In the genomic region with DNA sequence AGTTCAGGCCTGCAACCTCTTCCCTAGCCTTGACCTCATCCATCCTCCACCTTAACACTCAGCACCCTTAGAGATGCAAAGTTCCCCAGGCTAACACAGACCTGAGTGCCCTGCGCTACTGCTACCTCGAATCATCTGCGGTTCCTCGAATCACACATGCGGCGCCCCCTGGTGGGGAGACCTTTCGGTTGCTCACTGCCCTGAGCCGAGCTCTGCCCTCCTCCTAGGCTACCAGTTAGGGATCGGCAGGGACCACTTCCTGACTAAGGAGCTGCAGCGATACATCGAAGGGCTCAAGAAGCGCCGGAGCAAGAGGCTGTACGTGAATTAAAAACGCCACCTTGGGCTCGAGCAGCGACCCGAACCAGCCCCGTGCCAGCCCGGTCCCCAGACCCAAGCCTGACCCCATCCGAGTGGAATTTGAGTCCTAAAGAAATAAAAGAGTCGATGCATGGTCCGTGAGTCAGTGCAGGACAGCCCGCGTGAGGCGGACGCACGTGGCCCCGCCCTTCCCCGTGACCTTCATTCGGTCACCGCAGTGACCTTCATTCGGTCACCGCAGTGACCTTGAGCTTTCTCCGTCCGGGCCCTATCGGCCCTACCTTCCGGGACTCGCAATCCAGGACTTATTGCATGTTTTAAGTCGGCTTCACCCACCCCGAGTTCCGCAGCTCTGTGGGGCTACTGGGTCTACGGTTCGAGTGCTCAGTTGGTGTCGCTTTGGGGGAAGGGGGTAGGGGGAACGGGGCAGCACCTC, we compare ENCODE assay signal across 1 cellular context.
TF ChIP-seq lines count a peak whose summit lies in the region.

No MANE protein-coding gene starts in this region.

TF ChIP-seq in HEK293, 187 proteins besides CTCF, POLR2A, EP300 and RAD21 (continued from another document):
- TF ChIP-seq, protein P1, sequence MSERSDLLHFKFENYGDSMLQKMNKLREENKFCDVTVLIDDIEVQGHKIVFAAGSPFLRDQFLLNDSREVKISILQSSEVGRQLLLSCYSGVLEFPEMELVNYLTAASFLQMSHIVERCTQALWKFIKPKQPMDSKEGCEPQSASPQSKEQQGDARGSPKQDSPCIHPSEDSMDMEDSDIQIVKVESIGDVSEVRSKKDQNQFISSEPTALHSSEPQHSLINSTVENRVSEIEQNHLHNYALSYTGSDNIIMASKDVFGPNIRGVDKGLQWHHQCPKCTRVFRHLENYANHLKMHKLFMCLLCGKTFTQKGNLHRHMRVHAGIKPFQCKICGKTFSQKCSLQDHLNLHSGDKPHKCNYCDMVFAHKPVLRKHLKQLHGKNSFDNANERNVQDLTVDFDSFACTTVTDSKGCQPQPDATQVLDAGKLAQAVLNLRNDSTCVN (tag by site-specific recombination; optimal IDR thresholded peaks at IDR 0.05) = peak; percentile 37
- 0 out of 2 replicates have a peak, but pooled peaks have one; percentile 23 for TF ChIP-seq ZXDB (tag by site-specific recombination; IDR thresholded peaks at IDR 0.05)
- peak; percentile 71; the same call in 1 of the 2 replicates for TF ChIP-seq BCL11A (tag by site-specific recombination; IDR thresholded peaks at IDR 0.05; ENCODE audit: low read depth)
- TF ChIP-seq ZNF514 (tag by site-specific recombination; IDR thresholded peaks at IDR 0.05) = no peak
- no peak for TF ChIP-seq KLF16 (tag by site-specific recombination; IDR thresholded peaks at IDR 0.05)
- 0 out of 2 replicates have a peak, but pooled peaks have one; percentile 24 for TF ChIP-seq TRIM28 (IDR thresholded peaks at IDR 0.05; ENCODE audit: borderline replicate concordance, low read length)
- peak; percentile 48 for TF ChIP-seq ZNF24 (tag by site-specific recombination; IDR thresholded peaks at IDR 0.05)
- no peak for TF ChIP-seq ZNF184 (tag by site-specific recombination; IDR thresholded peaks at IDR 0.05)
- no peak for TF ChIP-seq WT1 (tag by site-specific recombination; IDR thresholded peaks at IDR 0.05)
- no peak; the same call in 1 of the 2 replicates for TF ChIP-seq ZNF10 (tag by site-specific recombination; IDR thresholded peaks at IDR 0.05)
- TF ChIP-seq ZNF221 (tag by site-specific recombination; IDR thresholded peaks at IDR 0.05; ENCODE audit: borderline replicate concordance) = no peak
- peak; percentile 83 for TF ChIP-seq ZEB2 (tag by site-specific recombination; IDR thresholded peaks at IDR 0.05)
- TF ChIP-seq, protein P2, sequence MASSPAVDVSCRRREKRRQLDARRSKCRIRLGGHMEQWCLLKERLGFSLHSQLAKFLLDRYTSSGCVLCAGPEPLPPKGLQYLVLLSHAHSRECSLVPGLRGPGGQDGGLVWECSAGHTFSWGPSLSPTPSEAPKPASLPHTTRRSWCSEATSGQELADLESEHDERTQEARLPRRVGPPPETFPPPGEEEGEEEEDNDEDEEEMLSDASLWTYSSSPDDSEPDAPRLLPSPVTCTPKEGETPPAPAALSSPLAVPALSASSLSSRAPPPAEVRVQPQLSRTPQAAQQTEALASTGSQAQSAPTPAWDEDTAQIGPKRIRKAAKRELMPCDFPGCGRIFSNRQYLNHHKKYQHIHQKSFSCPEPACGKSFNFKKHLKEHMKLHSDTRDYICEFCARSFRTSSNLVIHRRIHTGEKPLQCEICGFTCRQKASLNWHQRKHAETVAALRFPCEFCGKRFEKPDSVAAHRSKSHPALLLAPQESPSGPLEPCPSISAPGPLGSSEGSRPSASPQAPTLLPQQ (tag by site-specific recombination; IDR thresholded peaks at IDR 0.05) = no peak
- TF ChIP-seq, protein P3, sequence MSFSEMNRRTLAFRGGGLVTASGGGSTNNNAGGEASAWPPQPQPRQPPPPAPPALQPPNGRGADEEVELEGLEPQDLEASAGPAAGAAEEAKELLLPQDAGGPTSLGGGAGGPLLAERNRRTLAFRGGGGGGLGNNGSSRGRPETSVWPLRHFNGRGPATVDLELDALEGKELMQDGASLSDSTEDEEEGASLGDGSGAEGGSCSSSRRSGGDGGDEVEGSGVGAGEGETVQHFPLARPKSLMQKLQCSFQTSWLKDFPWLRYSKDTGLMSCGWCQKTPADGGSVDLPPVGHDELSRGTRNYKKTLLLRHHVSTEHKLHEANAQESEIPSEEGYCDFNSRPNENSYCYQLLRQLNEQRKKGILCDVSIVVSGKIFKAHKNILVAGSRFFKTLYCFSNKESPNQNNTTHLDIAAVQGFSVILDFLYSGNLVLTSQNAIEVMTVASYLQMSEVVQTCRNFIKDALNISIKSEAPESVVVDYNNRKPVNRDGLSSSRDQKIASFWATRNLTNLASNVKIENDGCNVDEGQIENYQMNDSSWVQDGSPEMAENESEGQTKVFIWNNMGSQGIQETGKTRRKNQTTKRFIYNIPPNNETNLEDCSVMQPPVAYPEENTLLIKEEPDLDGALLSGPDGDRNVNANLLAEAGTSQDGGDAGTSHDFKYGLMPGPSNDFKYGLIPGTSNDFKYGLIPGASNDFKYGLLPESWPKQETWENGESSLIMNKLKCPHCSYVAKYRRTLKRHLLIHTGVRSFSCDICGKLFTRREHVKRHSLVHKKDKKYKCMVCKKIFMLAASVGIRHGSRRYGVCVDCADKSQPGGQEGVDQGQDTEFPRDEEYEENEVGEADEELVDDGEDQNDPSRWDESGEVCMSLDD (tag by site-specific recombination; IDR thresholded peaks at IDR 0.05) = peak; percentile 21; the same call in 1 of the 2 replicates
- peak; percentile 69 for TF ChIP-seq ZNF2 (tag by site-specific recombination; IDR thresholded peaks at IDR 0.05)
- peak; percentile 57; the same call in 1 of the 2 replicates for TF ChIP-seq IKZF3 (tag by site-specific recombination; IDR thresholded peaks at IDR 0.05)
- no peak for TF ChIP-seq ZNF433 (tag by site-specific recombination; IDR thresholded peaks at IDR 0.05; ENCODE audit: low read depth)
- TF ChIP-seq, protein P4, sequence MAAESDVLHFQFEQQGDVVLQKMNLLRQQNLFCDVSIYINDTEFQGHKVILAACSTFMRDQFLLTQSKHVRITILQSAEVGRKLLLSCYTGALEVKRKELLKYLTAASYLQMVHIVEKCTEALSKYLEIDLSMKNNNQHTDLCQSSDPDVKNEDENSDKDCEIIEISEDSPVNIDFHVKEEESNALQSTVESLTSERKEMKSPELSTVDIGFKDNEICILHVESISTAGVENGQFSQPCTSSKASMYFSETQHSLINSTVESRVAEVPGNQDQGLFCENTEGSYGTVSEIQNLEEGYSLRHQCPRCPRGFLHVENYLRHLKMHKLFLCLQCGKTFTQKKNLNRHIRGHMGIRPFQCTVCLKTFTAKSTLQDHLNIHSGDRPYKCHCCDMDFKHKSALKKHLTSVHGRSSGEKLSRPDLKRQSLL (tag by site-specific recombination; IDR thresholded peaks at IDR 0.05) = peak; percentile 78
- no peak for TF ChIP-seq ZNF302 (tag by site-specific recombination; IDR thresholded peaks at IDR 0.05; ENCODE audit: low read depth)
- TF ChIP-seq, protein P5, sequence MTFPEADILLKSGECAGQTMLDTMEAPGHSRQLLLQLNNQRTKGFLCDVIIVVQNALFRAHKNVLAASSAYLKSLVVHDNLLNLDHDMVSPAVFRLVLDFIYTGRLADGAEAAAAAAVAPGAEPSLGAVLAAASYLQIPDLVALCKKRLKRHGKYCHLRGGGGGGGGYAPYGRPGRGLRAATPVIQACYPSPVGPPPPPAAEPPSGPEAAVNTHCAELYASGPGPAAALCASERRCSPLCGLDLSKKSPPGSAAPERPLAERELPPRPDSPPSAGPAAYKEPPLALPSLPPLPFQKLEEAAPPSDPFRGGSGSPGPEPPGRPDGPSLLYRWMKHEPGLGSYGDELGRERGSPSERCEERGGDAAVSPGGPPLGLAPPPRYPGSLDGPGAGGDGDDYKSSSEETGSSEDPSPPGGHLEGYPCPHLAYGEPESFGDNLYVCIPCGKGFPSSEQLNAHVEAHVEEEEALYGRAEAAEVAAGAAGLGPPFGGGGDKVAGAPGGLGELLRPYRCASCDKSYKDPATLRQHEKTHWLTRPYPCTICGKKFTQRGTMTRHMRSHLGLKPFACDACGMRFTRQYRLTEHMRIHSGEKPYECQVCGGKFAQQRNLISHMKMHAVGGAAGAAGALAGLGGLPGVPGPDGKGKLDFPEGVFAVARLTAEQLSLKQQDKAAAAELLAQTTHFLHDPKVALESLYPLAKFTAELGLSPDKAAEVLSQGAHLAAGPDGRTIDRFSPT (tag by site-specific recombination; IDR thresholded peaks at IDR 0.05) = peak; percentile 70; the same call in 1 of the 2 replicates
- no peak for TF ChIP-seq ZNF621 (tag by site-specific recombination; IDR thresholded peaks at IDR 0.05)
- TF ChIP-seq, protein P6, sequence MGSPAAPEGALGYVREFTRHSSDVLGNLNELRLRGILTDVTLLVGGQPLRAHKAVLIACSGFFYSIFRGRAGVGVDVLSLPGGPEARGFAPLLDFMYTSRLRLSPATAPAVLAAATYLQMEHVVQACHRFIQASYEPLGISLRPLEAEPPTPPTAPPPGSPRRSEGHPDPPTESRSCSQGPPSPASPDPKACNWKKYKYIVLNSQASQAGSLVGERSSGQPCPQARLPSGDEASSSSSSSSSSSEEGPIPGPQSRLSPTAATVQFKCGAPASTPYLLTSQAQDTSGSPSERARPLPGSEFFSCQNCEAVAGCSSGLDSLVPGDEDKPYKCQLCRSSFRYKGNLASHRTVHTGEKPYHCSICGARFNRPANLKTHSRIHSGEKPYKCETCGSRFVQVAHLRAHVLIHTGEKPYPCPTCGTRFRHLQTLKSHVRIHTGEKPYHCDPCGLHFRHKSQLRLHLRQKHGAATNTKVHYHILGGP (tag by site-specific recombination; IDR thresholded peaks at IDR 0.05) = peak; percentile 85
- TF ChIP-seq ZNF555 (tag by site-specific recombination; conservative IDR thresholded peaks at IDR 0.05) = no peak
- TF ChIP-seq KLF8 (tag by site-specific recombination; IDR thresholded peaks at IDR 0.05) = peak; percentile 26; the same call in 1 of the 2 replicates
- TF ChIP-seq ZNF654 (tag by site-specific recombination; IDR thresholded peaks at IDR 0.05; ENCODE audit: low read depth) = peak; percentile 42
- no peak for TF ChIP-seq ZNF48 (tag by site-specific recombination; IDR thresholded peaks at IDR 0.05)
- TF ChIP-seq, protein P7, sequence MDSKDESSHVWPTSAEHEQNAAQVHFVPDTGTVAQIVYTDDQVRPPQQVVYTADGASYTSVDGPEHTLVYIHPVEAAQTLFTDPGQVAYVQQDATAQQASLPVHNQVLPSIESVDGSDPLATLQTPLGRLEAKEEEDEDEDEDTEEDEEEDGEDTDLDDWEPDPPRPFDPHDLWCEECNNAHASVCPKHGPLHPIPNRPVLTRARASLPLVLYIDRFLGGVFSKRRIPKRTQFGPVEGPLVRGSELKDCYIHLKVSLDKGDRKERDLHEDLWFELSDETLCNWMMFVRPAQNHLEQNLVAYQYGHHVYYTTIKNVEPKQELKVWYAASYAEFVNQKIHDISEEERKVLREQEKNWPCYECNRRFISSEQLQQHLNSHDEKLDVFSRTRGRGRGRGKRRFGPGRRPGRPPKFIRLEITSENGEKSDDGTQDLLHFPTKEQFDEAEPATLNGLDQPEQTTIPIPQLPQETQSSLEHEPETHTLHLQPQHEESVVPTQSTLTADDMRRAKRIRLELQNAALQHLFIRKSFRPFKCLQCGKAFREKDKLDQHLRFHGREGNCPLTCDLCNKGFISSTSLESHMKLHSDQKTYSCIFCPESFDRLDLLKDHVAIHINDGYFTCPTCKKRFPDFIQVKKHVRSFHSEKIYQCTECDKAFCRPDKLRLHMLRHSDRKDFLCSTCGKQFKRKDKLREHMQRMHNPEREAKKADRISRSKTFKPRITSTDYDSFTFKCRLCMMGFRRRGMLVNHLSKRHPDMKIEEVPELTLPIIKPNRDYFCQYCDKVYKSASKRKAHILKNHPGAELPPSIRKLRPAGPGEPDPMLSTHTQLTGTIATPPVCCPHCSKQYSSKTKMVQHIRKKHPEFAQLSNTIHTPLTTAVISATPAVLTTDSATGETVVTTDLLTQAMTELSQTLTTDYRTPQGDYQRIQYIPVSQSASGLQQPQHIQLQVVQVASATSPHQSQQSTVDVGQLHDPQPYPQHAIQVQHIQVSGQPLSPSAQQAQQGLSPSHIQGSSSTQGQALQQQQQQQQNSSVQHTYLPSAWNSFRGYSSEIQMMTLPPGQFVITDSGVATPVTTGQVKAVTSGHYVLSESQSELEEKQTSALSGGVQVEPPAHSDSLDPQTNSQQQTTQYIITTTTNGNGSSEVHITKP (tag by site-specific recombination; IDR thresholded peaks at IDR 0.05) = peak; percentile 35; the same call in 1 of the 2 replicates
- no peak for TF ChIP-seq ZFHX2 (tag by site-specific recombination; conservative IDR thresholded peaks at IDR 0.05)
- TF ChIP-seq, protein P8, sequence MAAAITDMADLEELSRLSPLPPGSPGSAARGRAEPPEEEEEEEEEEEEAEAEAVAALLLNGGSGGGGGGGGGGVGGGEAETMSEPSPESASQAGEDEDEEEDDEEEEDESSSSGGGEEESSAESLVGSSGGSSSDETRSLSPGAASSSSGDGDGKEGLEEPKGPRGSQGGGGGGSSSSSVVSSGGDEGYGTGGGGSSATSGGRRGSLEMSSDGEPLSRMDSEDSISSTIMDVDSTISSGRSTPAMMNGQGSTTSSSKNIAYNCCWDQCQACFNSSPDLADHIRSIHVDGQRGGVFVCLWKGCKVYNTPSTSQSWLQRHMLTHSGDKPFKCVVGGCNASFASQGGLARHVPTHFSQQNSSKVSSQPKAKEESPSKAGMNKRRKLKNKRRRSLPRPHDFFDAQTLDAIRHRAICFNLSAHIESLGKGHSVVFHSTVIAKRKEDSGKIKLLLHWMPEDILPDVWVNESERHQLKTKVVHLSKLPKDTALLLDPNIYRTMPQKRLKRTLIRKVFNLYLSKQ (tag by site-specific recombination; IDR thresholded peaks at IDR 0.05; ENCODE audit: borderline replicate concordance) = no peak
- TF ChIP-seq SCRT2 (tag by site-specific recombination; IDR thresholded peaks at IDR 0.05) = no peak
- peak; percentile 57; the same call in 1 of the 2 replicates for TF ChIP-seq ZNF501 (tag by site-specific recombination; IDR thresholded peaks at IDR 0.05)
- peak; percentile 84 for TF ChIP-seq ZNF335 (tag by site-specific recombination; conservative IDR thresholded peaks at IDR 0.05)
- TF ChIP-seq ZBTB48 (tag by site-specific recombination; IDR thresholded peaks at IDR 0.05) = peak; percentile 99
- TF ChIP-seq GLIS2 (tag by site-specific recombination; IDR thresholded peaks at IDR 0.05) = 0 out of 2 replicates have a peak, but pooled peaks have one; percentile 14
- peak; percentile 46; the same call in 1 of the 2 replicates for TF ChIP-seq ZBTB20 (tag by site-specific recombination; IDR thresholded peaks at IDR 0.05)
- no peak for TF ChIP-seq ZSCAN23 (tag by site-specific recombination; IDR thresholded peaks at IDR 0.05)
- TF ChIP-seq ZNF629 (tag by site-specific recombination; IDR thresholded peaks at IDR 0.05) = peak; percentile 19; the same call in 1 of the 2 replicates
